ENCODE assay signal across 1 cellular context in the genomic region with DNA sequence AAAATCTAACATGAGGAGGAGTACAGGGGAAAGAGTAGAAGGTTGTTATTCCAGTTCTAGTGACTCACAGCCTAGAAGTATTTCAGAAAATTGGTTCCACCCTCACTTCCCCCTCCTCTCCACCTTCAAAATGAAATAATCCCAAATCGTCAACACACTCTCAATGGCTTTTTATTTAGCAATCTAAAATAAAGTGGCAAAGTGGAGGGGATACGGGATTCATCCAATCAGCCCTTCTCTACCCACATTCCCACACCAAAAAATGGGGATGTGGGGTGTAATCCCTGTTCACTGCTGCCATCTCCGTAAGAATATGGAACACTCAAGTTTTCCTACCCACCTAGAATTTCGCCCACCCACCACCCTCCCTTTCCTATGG.
TF ChIP-seq lines count a peak whose summit lies in the region.

No MANE protein-coding gene starts in this region.

TF ChIP-seq in HEK293, 187 proteins besides CTCF, POLR2A, EP300 and RAD21 (continued from another document):
- TF ChIP-seq, protein P1, sequence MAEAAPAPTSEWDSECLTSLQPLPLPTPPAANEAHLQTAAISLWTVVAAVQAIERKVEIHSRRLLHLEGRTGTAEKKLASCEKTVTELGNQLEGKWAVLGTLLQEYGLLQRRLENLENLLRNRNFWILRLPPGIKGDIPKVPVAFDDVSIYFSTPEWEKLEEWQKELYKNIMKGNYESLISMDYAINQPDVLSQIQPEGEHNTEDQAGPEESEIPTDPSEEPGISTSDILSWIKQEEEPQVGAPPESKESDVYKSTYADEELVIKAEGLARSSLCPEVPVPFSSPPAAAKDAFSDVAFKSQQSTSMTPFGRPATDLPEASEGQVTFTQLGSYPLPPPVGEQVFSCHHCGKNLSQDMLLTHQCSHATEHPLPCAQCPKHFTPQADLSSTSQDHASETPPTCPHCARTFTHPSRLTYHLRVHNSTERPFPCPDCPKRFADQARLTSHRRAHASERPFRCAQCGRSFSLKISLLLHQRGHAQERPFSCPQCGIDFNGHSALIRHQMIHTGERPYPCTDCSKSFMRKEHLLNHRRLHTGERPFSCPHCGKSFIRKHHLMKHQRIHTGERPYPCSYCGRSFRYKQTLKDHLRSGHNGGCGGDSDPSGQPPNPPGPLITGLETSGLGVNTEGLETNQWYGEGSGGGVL (tag by site-specific recombination; IDR thresholded peaks at IDR 0.05): peak; percentile 71
- TF ChIP-seq ZNF664 (tag by site-specific recombination; IDR thresholded peaks at IDR 0.05) (peak; percentile 98), ZNF76 (tag by site-specific recombination; IDR thresholded peaks at IDR 0.05; ENCODE audit: borderline replicate concordance, low read depth) (peak; percentile 62; the same call in 1 of the 2 replicates), ZEB2 (tag by site-specific recombination; IDR thresholded peaks at IDR 0.05) (0 out of 2 replicates have a peak, but pooled peaks have one; percentile 52), ZFP69B (tag by site-specific recombination; IDR thresholded peaks at IDR 0.05) (peak; percentile 93), ZNF473 (tag by site-specific recombination; IDR thresholded peaks at IDR 0.05) (no peak), ZNF366 (tag by site-specific recombination; conservative IDR thresholded peaks at IDR 0.05) (peak; percentile 28; the same call in 1 of the 2 replicates), SCRT1 (tag by site-specific recombination; IDR thresholded peaks at IDR 0.05; ENCODE audit: borderline replicate concordance) (no peak), ZSCAN30 (tag by site-specific recombination; IDR thresholded peaks at IDR 0.05) (peak; percentile 82), ZFHX2 (tag by site-specific recombination; conservative IDR thresholded peaks at IDR 0.05) (peak; percentile 83), GLIS1 (tag by site-specific recombination; IDR thresholded peaks at IDR 0.05) (0 out of 2 replicates have a peak, but pooled peaks have one; percentile 19), ZFP3 (tag by site-specific recombination; IDR thresholded peaks at IDR 0.05; ENCODE audit: low read depth) (no peak), SP3 (tag by site-specific recombination; IDR thresholded peaks at IDR 0.05) (peak; percentile 59)
- TF ChIP-seq, protein P2, sequence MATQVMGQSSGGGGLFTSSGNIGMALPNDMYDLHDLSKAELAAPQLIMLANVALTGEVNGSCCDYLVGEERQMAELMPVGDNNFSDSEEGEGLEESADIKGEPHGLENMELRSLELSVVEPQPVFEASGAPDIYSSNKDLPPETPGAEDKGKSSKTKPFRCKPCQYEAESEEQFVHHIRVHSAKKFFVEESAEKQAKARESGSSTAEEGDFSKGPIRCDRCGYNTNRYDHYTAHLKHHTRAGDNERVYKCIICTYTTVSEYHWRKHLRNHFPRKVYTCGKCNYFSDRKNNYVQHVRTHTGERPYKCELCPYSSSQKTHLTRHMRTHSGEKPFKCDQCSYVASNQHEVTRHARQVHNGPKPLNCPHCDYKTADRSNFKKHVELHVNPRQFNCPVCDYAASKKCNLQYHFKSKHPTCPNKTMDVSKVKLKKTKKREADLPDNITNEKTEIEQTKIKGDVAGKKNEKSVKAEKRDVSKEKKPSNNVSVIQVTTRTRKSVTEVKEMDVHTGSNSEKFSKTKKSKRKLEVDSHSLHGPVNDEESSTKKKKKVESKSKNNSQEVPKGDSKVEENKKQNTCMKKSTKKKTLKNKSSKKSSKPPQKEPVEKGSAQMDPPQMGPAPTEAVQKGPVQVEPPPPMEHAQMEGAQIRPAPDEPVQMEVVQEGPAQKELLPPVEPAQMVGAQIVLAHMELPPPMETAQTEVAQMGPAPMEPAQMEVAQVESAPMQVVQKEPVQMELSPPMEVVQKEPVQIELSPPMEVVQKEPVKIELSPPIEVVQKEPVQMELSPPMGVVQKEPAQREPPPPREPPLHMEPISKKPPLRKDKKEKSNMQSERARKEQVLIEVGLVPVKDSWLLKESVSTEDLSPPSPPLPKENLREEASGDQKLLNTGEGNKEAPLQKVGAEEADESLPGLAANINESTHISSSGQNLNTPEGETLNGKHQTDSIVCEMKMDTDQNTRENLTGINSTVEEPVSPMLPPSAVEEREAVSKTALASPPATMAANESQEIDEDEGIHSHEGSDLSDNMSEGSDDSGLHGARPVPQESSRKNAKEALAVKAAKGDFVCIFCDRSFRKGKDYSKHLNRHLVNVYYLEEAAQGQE (tag by site-specific recombination; IDR thresholded peaks at IDR 0.05): 0 out of 2 replicates have a peak, but pooled peaks have one; percentile 57
- TF ChIP-seq, protein P3, sequence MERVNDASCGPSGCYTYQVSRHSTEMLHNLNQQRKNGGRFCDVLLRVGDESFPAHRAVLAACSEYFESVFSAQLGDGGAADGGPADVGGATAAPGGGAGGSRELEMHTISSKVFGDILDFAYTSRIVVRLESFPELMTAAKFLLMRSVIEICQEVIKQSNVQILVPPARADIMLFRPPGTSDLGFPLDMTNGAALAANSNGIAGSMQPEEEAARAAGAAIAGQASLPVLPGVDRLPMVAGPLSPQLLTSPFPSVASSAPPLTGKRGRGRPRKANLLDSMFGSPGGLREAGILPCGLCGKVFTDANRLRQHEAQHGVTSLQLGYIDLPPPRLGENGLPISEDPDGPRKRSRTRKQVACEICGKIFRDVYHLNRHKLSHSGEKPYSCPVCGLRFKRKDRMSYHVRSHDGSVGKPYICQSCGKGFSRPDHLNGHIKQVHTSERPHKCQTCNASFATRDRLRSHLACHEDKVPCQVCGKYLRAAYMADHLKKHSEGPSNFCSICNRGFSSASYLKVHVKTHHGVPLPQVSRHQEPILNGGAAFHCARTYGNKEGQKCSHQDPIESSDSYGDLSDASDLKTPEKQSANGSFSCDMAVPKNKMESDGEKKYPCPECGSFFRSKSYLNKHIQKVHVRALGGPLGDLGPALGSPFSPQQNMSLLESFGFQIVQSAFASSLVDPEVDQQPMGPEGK (tag by site-specific recombination; IDR thresholded peaks at IDR 0.05): peak; percentile 84; the same call in 1 of the 2 replicates
- TF ChIP-seq, protein P4, sequence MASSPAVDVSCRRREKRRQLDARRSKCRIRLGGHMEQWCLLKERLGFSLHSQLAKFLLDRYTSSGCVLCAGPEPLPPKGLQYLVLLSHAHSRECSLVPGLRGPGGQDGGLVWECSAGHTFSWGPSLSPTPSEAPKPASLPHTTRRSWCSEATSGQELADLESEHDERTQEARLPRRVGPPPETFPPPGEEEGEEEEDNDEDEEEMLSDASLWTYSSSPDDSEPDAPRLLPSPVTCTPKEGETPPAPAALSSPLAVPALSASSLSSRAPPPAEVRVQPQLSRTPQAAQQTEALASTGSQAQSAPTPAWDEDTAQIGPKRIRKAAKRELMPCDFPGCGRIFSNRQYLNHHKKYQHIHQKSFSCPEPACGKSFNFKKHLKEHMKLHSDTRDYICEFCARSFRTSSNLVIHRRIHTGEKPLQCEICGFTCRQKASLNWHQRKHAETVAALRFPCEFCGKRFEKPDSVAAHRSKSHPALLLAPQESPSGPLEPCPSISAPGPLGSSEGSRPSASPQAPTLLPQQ (tag by site-specific recombination; IDR thresholded peaks at IDR 0.05): peak; percentile 97
